ENCODE assay signal across 8 cellular contexts in the genomic region with DNA sequence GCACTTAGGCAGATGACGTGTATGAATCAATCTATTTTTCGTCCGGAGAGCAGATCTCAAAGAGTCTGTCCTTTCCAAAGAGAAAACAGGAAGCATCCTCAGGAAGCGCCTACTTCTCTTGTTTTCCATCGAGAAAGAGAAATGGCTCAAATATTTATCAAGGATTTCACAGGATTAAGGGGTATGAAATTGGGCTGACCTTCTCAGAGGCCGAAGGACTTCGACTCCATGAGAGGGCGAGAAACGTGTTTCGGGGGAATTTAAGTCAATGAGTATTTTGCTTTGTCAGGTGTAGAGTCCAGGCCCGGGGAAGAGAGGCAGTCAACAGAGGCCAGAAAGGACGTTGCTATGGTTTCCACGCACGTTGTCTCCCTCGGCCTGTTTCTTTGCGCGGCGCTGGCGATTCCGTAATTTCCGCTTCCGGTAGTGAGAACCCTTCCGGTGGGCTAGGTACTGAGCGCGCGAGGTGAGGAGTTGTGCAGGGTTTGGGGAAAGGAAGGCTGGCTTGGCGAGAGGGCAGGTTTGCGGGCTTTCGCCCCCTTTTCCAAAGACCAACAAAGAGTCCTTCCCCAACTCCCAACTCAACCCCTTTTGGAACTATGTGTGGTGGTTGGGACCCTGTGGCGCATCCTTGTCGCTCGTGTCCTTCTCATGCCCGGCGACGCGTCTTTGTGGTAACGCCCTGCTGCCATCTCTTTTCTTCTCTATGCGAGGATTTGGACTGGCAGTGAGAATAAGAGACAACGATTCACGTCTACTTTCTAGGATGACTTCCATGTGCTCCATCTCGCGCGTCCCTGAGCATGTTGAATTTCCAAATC. TPM values are rescaled to one million over a fixed set of nuclear protein-coding genes. Genes with fewer than 3 reads are reported as not detected.
A peak's percentile ranks its signal among the peaks of the same experiment; 100 is the strongest.
DNase-seq lines count a peak whose midpoint lies in the region; ATAC-seq, FAIRE-seq and TF ChIP-seq lines count a peak whose summit lies in the region.

A gene (plus strand): TSS at position 429 of the 821 bp plus-strand sequence. CDS start 506 bp downstream, outside the sequence.

- peak within 1 kb of the TSS; percentile 94 for H3K4me3 Mint-ChIP-seq in WTC11

- peak within 1 kb of the TSS; percentile 88 for H3K27ac ChIP-seq in smooth muscle cell (ENCODE audit: low read depth)

- peaks cover 4% of the 10 kb centered on the region for H3K4me1 ChIP-seq in smooth muscle cell (ENCODE audit: low read depth)

- 12% methylated on average over 43 of the region's 43 CpGs for WGBS in smooth muscle cell (ENCODE audit: low lambda C conversion rate)

- peak within 1 kb of the TSS; percentile 96 for H3K27ac Mint-ChIP-seq in WTC11

- peaks cover 25% of the 10 kb centered on the region for H3K4me1 Mint-ChIP-seq in WTC11

- H3K36me3 ChIP-seq in bronchial epithelial cell (ENCODE audit: control insufficient read depth, insufficient read depth, low read length) (peaks cover 5% of the 10 kb centered on the region), smooth muscle cell (ENCODE audit: low read depth) (no peaks in the 10 kb centered on the region)

- CTCF ChIA-PET in WTC11 (lab: Charles Lee): no interaction called here

- peak; percentile 96 for ATAC-seq in GM19023 (IDR thresholded peaks at IDR 0.05; ENCODE audit: unreplicated experiment)
- peak; percentile 96 for ATAC-seq in HG03196 (IDR thresholded peaks at IDR 0.05; ENCODE audit: unreplicated experiment)
- peak; percentile 98 for ATAC-seq in WTC11

- peaks cover 2% of the 10 kb centered on the region; the same call in 1 of the 2 replicates for H3K27me3 Mint-ChIP-seq in WTC11 (ENCODE audit: low read depth)

- POLR2A ChIA-PET in WTC11 (lab: Charles Lee): no interaction called here

- peak within 1 kb of the TSS; percentile 82 for H3K9ac ChIP-seq in smooth muscle cell (ENCODE audit: low read depth)

- no peak for FAIRE-seq in bronchial epithelial cell (lab: Jason Lieb, UNC)

- H3K4me3 ChIP-seq in bronchial epithelial cell (ENCODE audit: low read depth, low read length): peak within 1 kb of the TSS; percentile 82
- H3K4me3 ChIP-seq in smooth muscle cell: peak within 1 kb of the TSS; percentile 71

- H3K4me2 ChIP-seq in smooth muscle cell: peak within 1 kb of the TSS; percentile 85

- no peaks in the 10 kb centered on the region for H3K27me3 ChIP-seq in bronchial epithelial cell (ENCODE audit: control insufficient read depth, insufficient read depth, low read length)
- H3K27me3 ChIP-seq in smooth muscle cell (ENCODE audit: low read depth): no peaks in the 10 kb centered on the region

- no peaks in the 10 kb centered on the region for H3F3A ChIP-seq in smooth muscle cell (ENCODE audit: low read depth)

- no peaks in the 10 kb centered on the region for H3K9me3 ChIP-seq in smooth muscle cell (replicated peaks; ENCODE audit: low read depth)

- no peaks in the 10 kb centered on the region for H4K20me1 ChIP-seq in smooth muscle cell (ENCODE audit: low read depth)

- peaks cover 22% of the 10 kb centered on the region for H3K79me2 ChIP-seq in smooth muscle cell (ENCODE audit: low read depth)

- peak; percentile 91 for DNase-seq in AG08395 (ENCODE audit: low spot score)
- peak; percentile 99 for DNase-seq in NCI-H345 (lab: John Stamatoyannopoulos, UW)
- peak; percentile 85 for DNase-seq in WTC11 (ENCODE audit: low spot score)
- peak; percentile 75 for DNase-seq in bronchial epithelial cell (ENCODE audit: low read depth)
- DNase-seq in iPS-NIHi7 (ENCODE audit: extremely low spot score): peak; percentile 85
- DNase-seq in smooth muscle cell (lab: John Stamatoyannopoulos, UW; ENCODE audit: unreplicated experiment): peak; percentile 24

- peaks cover 29% of the 10 kb centered on the region for H3K36me3 Mint-ChIP-seq in WTC11

- peak within 1 kb of the TSS; percentile 83 for H2AFZ ChIP-seq in smooth muscle cell (ENCODE audit: low read depth)

- TF ChIP-seq CTCF in WTC11 (IDR thresholded peaks at IDR 0.05): no peak
- TF ChIP-seq CTCF in bronchial epithelial cell (IDR thresholded peaks at IDR 0.05; ENCODE audit: insufficient read depth, low read length, severe bottlenecking): no peak
- TF ChIP-seq CTCF in smooth muscle cell (IDR thresholded peaks at IDR 0.05; ENCODE audit: borderline replicate concordance, insufficient read depth, poor library complexity, severe bottlenecking): no peak

- no peaks in the 10 kb centered on the region for H3K9me3 Mint-ChIP-seq in WTC11

TF ChIP-seq in WTC11, 78 proteins besides CTCF, POLR2A, EP300 and RAD21 (continues in another document):
- TF ChIP-seq CREM (CRISPR knock-in tag; IDR thresholded peaks at IDR 0.05): peak; percentile 95
- TF ChIP-seq, protein P1, sequence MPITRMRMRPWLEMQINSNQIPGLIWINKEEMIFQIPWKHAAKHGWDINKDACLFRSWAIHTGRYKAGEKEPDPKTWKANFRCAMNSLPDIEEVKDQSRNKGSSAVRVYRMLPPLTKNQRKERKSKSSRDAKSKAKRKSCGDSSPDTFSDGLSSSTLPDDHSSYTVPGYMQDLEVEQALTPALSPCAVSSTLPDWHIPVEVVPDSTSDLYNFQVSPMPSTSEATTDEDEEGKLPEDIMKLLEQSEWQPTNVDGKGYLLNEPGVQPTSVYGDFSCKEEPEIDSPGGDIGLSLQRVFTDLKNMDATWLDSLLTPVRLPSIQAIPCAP (CRISPR knock-in tag; IDR thresholded peaks at IDR 0.05): no peak
- TF ChIP-seq, protein P2, sequence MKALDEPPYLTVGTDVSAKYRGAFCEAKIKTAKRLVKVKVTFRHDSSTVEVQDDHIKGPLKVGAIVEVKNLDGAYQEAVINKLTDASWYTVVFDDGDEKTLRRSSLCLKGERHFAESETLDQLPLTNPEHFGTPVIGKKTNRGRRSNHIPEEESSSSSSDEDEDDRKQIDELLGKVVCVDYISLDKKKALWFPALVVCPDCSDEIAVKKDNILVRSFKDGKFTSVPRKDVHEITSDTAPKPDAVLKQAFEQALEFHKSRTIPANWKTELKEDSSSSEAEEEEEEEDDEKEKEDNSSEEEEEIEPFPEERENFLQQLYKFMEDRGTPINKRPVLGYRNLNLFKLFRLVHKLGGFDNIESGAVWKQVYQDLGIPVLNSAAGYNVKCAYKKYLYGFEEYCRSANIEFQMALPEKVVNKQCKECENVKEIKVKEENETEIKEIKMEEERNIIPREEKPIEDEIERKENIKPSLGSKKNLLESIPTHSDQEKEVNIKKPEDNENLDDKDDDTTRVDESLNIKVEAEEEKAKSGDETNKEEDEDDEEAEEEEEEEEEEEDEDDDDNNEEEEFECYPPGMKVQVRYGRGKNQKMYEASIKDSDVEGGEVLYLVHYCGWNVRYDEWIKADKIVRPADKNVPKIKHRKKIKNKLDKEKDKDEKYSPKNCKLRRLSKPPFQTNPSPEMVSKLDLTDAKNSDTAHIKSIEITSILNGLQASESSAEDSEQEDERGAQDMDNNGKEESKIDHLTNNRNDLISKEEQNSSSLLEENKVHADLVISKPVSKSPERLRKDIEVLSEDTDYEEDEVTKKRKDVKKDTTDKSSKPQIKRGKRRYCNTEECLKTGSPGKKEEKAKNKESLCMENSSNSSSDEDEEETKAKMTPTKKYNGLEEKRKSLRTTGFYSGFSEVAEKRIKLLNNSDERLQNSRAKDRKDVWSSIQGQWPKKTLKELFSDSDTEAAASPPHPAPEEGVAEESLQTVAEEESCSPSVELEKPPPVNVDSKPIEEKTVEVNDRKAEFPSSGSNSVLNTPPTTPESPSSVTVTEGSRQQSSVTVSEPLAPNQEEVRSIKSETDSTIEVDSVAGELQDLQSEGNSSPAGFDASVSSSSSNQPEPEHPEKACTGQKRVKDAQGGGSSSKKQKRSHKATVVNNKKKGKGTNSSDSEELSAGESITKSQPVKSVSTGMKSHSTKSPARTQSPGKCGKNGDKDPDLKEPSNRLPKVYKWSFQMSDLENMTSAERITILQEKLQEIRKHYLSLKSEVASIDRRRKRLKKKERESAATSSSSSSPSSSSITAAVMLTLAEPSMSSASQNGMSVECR (CRISPR knock-in tag; IDR thresholded peaks at IDR 0.05; ENCODE audit: borderline replicate concordance): peak; percentile 76; the same call in 1 of the 2 replicates
- peak; percentile 45; the same call in 1 of the 2 replicates for TF ChIP-seq SP1 (CRISPR knock-in tag; conservative IDR thresholded peaks at IDR 0.05)
- TF ChIP-seq OVOL2 (CRISPR knock-in tag; IDR thresholded peaks at IDR 0.05; ENCODE audit: borderline replicate concordance): no peak
- no peak for TF ChIP-seq CBFB (CRISPR knock-in tag; IDR thresholded peaks at IDR 0.05; ENCODE audit: low read depth)
- no peak for TF ChIP-seq HMGA2 (CRISPR knock-in tag; IDR thresholded peaks at IDR 0.05)
- peak; percentile 86 for TF ChIP-seq ETV6 (CRISPR knock-in tag; IDR thresholded peaks at IDR 0.05)
- TF ChIP-seq FOXJ3 (CRISPR knock-in tag; IDR thresholded peaks at IDR 0.05; ENCODE audit: borderline replicate concordance): no peak
- TF ChIP-seq ATF1 (CRISPR knock-in tag; IDR thresholded peaks at IDR 0.05): 0 out of 2 replicates have a peak, but pooled peaks have one; percentile 31
- 0 out of 2 replicates have a peak, but pooled peaks have one; percentile 73 for TF ChIP-seq MYBL2 (CRISPR knock-in tag; IDR thresholded peaks at IDR 0.05)
- peak; percentile 69 for TF ChIP-seq TEAD1 (CRISPR knock-in tag; IDR thresholded peaks at IDR 0.05)
- peak; percentile 99 for TF ChIP-seq FOXK1 (CRISPR knock-in tag; IDR thresholded peaks at IDR 0.05)
- TF ChIP-seq KAT7 (CRISPR knock-in tag; IDR thresholded peaks at IDR 0.05; ENCODE audit: borderline replicate concordance): no peak
- TF ChIP-seq FOXP1 (CRISPR knock-in tag; IDR thresholded peaks at IDR 0.05; ENCODE audit: borderline replicate concordance): peak; percentile 63; the same call in 1 of the 2 replicates
- TF ChIP-seq, protein P3, sequence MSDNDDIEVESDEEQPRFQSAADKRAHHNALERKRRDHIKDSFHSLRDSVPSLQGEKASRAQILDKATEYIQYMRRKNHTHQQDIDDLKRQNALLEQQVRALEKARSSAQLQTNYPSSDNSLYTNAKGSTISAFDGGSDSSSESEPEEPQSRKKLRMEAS (CRISPR knock-in tag; IDR thresholded peaks at IDR 0.05): peak; percentile 89
- TF ChIP-seq, protein P4, sequence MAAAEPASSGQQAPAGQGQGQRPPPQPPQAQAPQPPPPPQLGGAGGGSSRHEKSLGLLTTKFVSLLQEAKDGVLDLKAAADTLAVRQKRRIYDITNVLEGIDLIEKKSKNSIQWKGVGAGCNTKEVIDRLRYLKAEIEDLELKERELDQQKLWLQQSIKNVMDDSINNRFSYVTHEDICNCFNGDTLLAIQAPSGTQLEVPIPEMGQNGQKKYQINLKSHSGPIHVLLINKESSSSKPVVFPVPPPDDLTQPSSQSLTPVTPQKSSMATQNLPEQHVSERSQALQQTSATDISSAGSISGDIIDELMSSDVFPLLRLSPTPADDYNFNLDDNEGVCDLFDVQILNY (CRISPR knock-in tag; IDR thresholded peaks at IDR 0.05): peak; percentile 50; the same call in 1 of the 2 replicates
- TF ChIP-seq NFATC4 (CRISPR knock-in tag; IDR thresholded peaks at IDR 0.05): 0 out of 2 replicates have a peak, but pooled peaks have one; percentile 26

RNA-seq across cellular contexts. Expression of the gene that starts here (rescaled TPM):
- total RNA-seq in WTC11 (2021): 100 to 105 TPM (median 100 TPM) in 3 replicates
- 49.5 and 53.5 TPM in 2 replicates for total RNA-seq in bronchial epithelial cell
- 53.8 and 54.4 TPM in 2 replicates for total RNA-seq in smooth muscle cell
- 83.4 and 85.9 TPM in 2 replicates for polyA plus RNA-seq in smooth muscle cell

Comparison
In these comparisons a context has a peak if more than half of its experiments do, and no peak if none do; other contexts are left out.
1. Peak in every context shown above with its lines: DNase-seq, ATAC-seq, H3K4me3 ChIP-seq and H3K27ac ChIP-seq.
2. DNase-seq: peak in every context shown above with its lines; median percentile 99 in NCI-H345; 91 in AG08395; 85 in WTC11; 85 in iPS-NIHi7; 75 in bronchial epithelial cell; 24 in smooth muscle cell.